Comparison of ENCODE assay signal across 8 cellular contexts in genomic region chr6:74091133-74091793, GRCh38.
DNase-seq lines count a peak whose midpoint lies in the region; ATAC-seq and TF ChIP-seq lines count a peak whose summit lies in the region.

No MANE protein-coding gene starts in this region.

- no peaks in the 10 kb centered on the region for H3K9me3 Mint-ChIP-seq in CD14-positive monocyte

- H2AFZ ChIP-seq in SK-N-SH (ENCODE audit: low read depth) = no peak overlapping the region

- peak; percentile 55 for ATAC-seq in GM19025 (IDR thresholded peaks at IDR 0.05; ENCODE audit: low read depth, unreplicated experiment)
- peak; percentile 39 for ATAC-seq in gastroesophageal sphincter
- no peak for ATAC-seq in GM21381 (IDR thresholded peaks at IDR 0.05; ENCODE audit: unreplicated experiment)

- H3K4me1 Mint-ChIP-seq in CD14-positive monocyte = no peaks in the 10 kb centered on the region

- DNase-seq in CD14-positive monocyte (ENCODE audit: low spot score) = no peak
- peak; percentile 18 for DNase-seq in SK-N-SH
- peak; percentile 29 for DNase-seq in retina
- no peak for DNase-seq in activated T-cell treated with anti-CD3 and anti-CD28 coated beads, Interleukin-2, amount 50 U/mL, for 48 hours

- WGBS in SK-N-SH (ENCODE audit: low lambda C conversion rate) = 26% methylated on average over 8 of the region's 8 CpGs
- WGBS in gastroesophageal sphincter (ENCODE audit: low coverage in 1 of 2), 2 donors = 24 to 26% methylated on average over 8 of the region's 8 CpGs

- no peak overlapping the region for H3K4me3 Mint-ChIP-seq in CD14-positive monocyte

- H3F3A ChIP-seq in SK-N-SH (replicated peaks; ENCODE audit: insufficient read depth) = no peaks in the 10 kb centered on the region

- H3K4me3 ChIP-seq in SK-N-SH (ENCODE audit: low read depth in 2 of 2, low read length in 1 of 2) (no peak overlapping the region; a peak in 1 of 4 replicates), gastroesophageal sphincter (no peak overlapping the region)

- no peak for TF ChIP-seq POLR2A in gastroesophageal sphincter (IDR thresholded peaks at IDR 0.05)

- H3K4me2 ChIP-seq in SK-N-SH = no peak overlapping the region

- CTCF ChIA-PET in SK-N-SH (lab: Yijun Ruan, JAX) = interaction anchor here (0.5 to 5.0 kb wide), 25 partner anchors 9 to 1123 kb away, joined by 3 to 95 read pairs (median 4); partner anchors contain the start of gene COL12A1

- peaks cover 1 to 6% (median 4%) of the 10 kb centered on the region in 3 donors for H3K27me3 Mint-ChIP-seq in CD14-positive monocyte (ENCODE audit: low read depth in 3 of 3)

- no peak overlapping the region for H3K27ac Mint-ChIP-seq in CD14-positive monocyte

- POLR2A ChIA-PET in SK-N-SH (lab: Yijun Ruan, JAX) = no interaction called here

- H3K27me3 ChIP-seq in SK-N-SH (ENCODE audit: insufficient read depth) = no peaks in the 10 kb centered on the region
- H3K27me3 ChIP-seq in gastroesophageal sphincter = no peaks in the 10 kb centered on the region

- H3K9me2 ChIP-seq in SK-N-SH = no peaks in the 10 kb centered on the region

- no peaks in the 10 kb centered on the region for H3K4me1 ChIP-seq in SK-N-SH (ENCODE audit: control insufficient read depth in 1 of 2, insufficient read depth in 2 of 2, low read depth in 1 of 2, low read length in 1 of 2)
- peaks cover 0 to 13% (median 0%) of the 10 kb centered on the region in 3 donors for H3K4me1 ChIP-seq in gastroesophageal sphincter

- no peaks in the 10 kb centered on the region for H3K9me3 ChIP-seq in SK-N-SH
- no peaks in the 10 kb centered on the region for H3K9me3 ChIP-seq in gastroesophageal sphincter

- H3K79me2 ChIP-seq in SK-N-SH (ENCODE audit: insufficient read depth) = no peaks in the 10 kb centered on the region

- intact Hi-C loops in CD14-positive monocyte (cut with micrococcal nuclease) = no loop called here

- no peak overlapping the region for H3K9ac ChIP-seq in SK-N-SH

- H3K36me3 ChIP-seq in SK-N-SH (replicated peaks in 1 of 2; ENCODE audit: control insufficient read depth in 1 of 2, insufficient read depth in 2 of 2, low read length in 1 of 2) = no peaks in the 10 kb centered on the region
- no peaks in the 10 kb centered on the region for H3K36me3 ChIP-seq in gastroesophageal sphincter

- H3K36me3 Mint-ChIP-seq in CD14-positive monocyte = no peaks in the 10 kb centered on the region

- no peak for TF ChIP-seq EP300 in Ishikawa (IDR thresholded peaks at IDR 0.05; ENCODE audit: borderline replicate concordance)
- TF ChIP-seq EP300 in SK-N-SH (IDR thresholded peaks at IDR 0.05; ENCODE audit: borderline replicate concordance in 1 of 2, low read depth in 1 of 2, low read length in 1 of 2) = no peak
- no peak for TF ChIP-seq EP300 in gastroesophageal sphincter (IDR thresholded peaks at IDR 0.05)

- TF ChIP-seq RAD21 in Ishikawa (IDR thresholded peaks at IDR 0.05; ENCODE audit: low read depth) (peak; percentile 49), SK-N-SH (IDR thresholded peaks at IDR 0.05; ENCODE audit: low read length) (peak; percentile 50)

- H3K27ac ChIP-seq in SK-N-SH (ENCODE audit: low read depth in 2 of 2, low read length in 1 of 2) (no peak overlapping the region), gastroesophageal sphincter (peak overlapping the region in 2 of 4 donors; percentile 8 to 43)

- H4K20me1 ChIP-seq in SK-N-SH (ENCODE audit: insufficient read depth) = no peaks in the 10 kb centered on the region

- TF ChIP-seq CTCF in CD14-positive monocyte (IDR thresholded peaks at IDR 0.05) = peak; percentile 82
- TF ChIP-seq CTCF in SK-N-SH (IDR thresholded peaks at IDR 0.05) = peak; percentile 77
- peak; percentile 52 to 65 (median 62) for TF ChIP-seq CTCF in gastroesophageal sphincter (IDR thresholded peaks at IDR 0.05)

TF ChIP-seq in Ishikawa, 13 proteins besides CTCF, POLR2A, EP300 and RAD21:
- no peak for TF ChIP-seq TCF12 (IDR thresholded peaks at IDR 0.05; ENCODE audit: low read depth)
- no peak for TF ChIP-seq NFIC (IDR thresholded peaks at IDR 0.05)
- no peak for TF ChIP-seq CEBPB (IDR thresholded peaks at IDR 0.05)
- TF ChIP-seq ZBTB7A (IDR thresholded peaks at IDR 0.05; ENCODE audit: low read depth) = no peak
- no peak for TF ChIP-seq CREB1 (IDR thresholded peaks at IDR 0.05; ENCODE audit: low read depth)
- TF ChIP-seq EGR1 (IDR thresholded peaks at IDR 0.05) = no peak
- no peak for TF ChIP-seq YY1 (IDR thresholded peaks at IDR 0.05; ENCODE audit: low read depth)
- no peak for TF ChIP-seq TEAD4 (IDR thresholded peaks at IDR 0.05)

TF ChIP-seq in SK-N-SH, 30 proteins besides CTCF, POLR2A, EP300 and RAD21:
- TF ChIP-seq POLR2AphosphoS5 (IDR thresholded peaks at IDR 0.05; ENCODE audit: low read depth, low read length) (no peak), JUND (IDR thresholded peaks at IDR 0.05) (no peak), SMC3 (IDR thresholded peaks at IDR 0.05; ENCODE audit: low read depth, low read length) (peak; percentile 31)

Comparison
In these comparisons a context has a peak if more than half of its experiments do, and no peak if none do; other contexts are left out.
1. DNase-seq: peak in SK-N-SH (single experiment) and retina (single experiment); none in CD14-positive monocyte (single experiment) and activated T-cell treated with anti-CD3 and anti-CD28 coated beads, Interleukin-2, amount 50 U/mL, for 48 hours (0 of 2).
2. Peak in every context shown above with its lines, with median percentiles within 50 percentile points of each other: CTCF ChIP-seq.